ENCODE assay signal across 20 cellular contexts in genomic region chr13:110831437-110832204, GRCh38.
"Had no signal": no experiment of that assay in that cellular context is flagged by ENCODE, and none has a peak within 500 bp of the region (broad histone marks: within the 10 kb centered on the region; RNA-seq: fewer than 3 reads in every experiment).

No MANE protein-coding gene starts in this region.

- H3K4me1 ChIP-seq: heart left ventricle, pancreas, transverse colon had no signal

- FAIRE-seq: frontal cortex, pancreas, urothelium cell line had no signal

- H3K27me3 ChIP-seq: pancreas, transverse colon had no signal

- H3K36me3 ChIP-seq: heart left ventricle, pancreas, stomach, thoracic aorta, transverse colon had no signal

- H3K9me3 ChIP-seq: heart left ventricle, pancreas, stomach, thoracic aorta, transverse colon had no signal

- H3K4me3 ChIP-seq: coronary artery, heart left ventricle, pancreas, stomach, thoracic aorta, transverse colon had no signal

- ATAC-seq: heart left ventricle; left colon; left ventricle myocardium superior; naive thymus-derived CD8-positive, alpha-beta T cell; pancreas; stimulated activated effector memory CD8-positive, alpha-beta T cell treated with anti-CD3 and anti-CD28 coated beads, Interleukin-12 subunit alpha, Interleukin-12 subunit beta, amount 100 ng/mL, for 72 hours had no signal

- DNase-seq: effector CD4-positive, alpha-beta T cell; heart left ventricle; hippocampal formation; left colon; left ventricle myocardium superior; mesendoderm; naive thymus-derived CD8-positive, alpha-beta T cell; nucleus accumbens; right cardiac atrium; stimulated activated CD4-positive, alpha-beta T cell treated with anti-CD3 and anti-CD28 coated beads, Interleukin-4, amount 100 ng/mL, for 1 hour; stimulated activated CD8-positive, alpha-beta memory T cell treated with anti-CD3 and anti-CD28 coated beads, Interleukin-4, amount 100 ng/mL, for 48 hours; stomach; substantia nigra; transverse colon had no signal

- H3K27ac ChIP-seq: coronary artery, heart left ventricle, pancreas, stomach, thoracic aorta, transverse colon had no signal
